ENCODE assay signal across 18 cellular contexts in genomic region chr12:104374806-104375205, GRCh38.
DNase-seq lines count a peak whose midpoint lies in the region; ATAC-seq and TF ChIP-seq lines count a peak whose summit lies in the region.
"Had no signal": no experiment of that assay in that cellular context is flagged by ENCODE, and none has a peak within 500 bp of the region (broad histone marks: within the 10 kb centered on the region; RNA-seq: fewer than 3 reads in every experiment).

No MANE protein-coding gene starts in this region.

- H3K27me3 Mint-ChIP-seq in T-helper 17 cell (no peaks in the 10 kb centered on the region), MCF 10A (ENCODE audit: insufficient read depth, unreplicated experiment) (no peaks in the 10 kb centered on the region)
- H3K27me3 Mint-ChIP-seq: CD4-positive, alpha-beta memory T cell had no signal

- no peak for TF ChIP-seq CTCF in HEK293 (tag by site-specific recombination; IDR thresholded peaks at IDR 0.05)
- no peak for TF ChIP-seq CTCF in MCF 10A (IDR thresholded peaks at IDR 0.05; ENCODE audit: unreplicated experiment)

- H3K36me3 ChIP-seq in HEK293 (ENCODE audit: control insufficient read depth in 2 of 2, insufficient read depth in 1 of 2, low read length in 2 of 2): no peaks in the 10 kb centered on the region

- H3K9me3 ChIP-seq in HEK293 (ENCODE audit: control insufficient read depth, insufficient read depth, low read depth, low read length) (no peaks in the 10 kb centered on the region), T-helper 17 cell (ENCODE audit: control insufficient read depth, low read length, poor library complexity, severe bottlenecking) (no peaks in the 10 kb centered on the region)

- no peak overlapping the region for H3K4me3 ChIP-seq in HEK293 (ENCODE audit: low read depth, low read length)
- H3K4me3 ChIP-seq: GM23248 had no signal

- ATAC-seq in T-helper 17 cell (no peak), left lobe of liver (no peak)
- ATAC-seq: HCT116 had no signal

- H3K4me1 Mint-ChIP-seq in T-helper 17 cell (peaks cover 8% of the 10 kb centered on the region), MCF 10A (ENCODE audit: insufficient read depth, unreplicated experiment) (no peaks in the 10 kb centered on the region)

- H3K4me1 ChIP-seq in HEK293 (ENCODE audit: control insufficient read depth, insufficient read depth, low read length): no peaks in the 10 kb centered on the region

- CTCF ChIA-PET in HEK293 (lab: Yijun Ruan, JAX) (interaction anchor here (0.6 kb wide), 1 partner anchor 90 kb away, joined by 3 read pairs; no protein-coding TSS in a partner anchor), MCF 10A (lab: Yijun Ruan, JAX) (interaction anchor here (0.6 to 3.1 kb wide), 3 partner anchors 8 to 730 kb away, joined by 3 to 19 read pairs (median 5); no protein-coding TSS in a partner anchor)

- no peak overlapping the region for H3K27ac ChIP-seq in HEK293 (ENCODE audit: extremely low read depth, low read depth, low read length)
- H3K27ac ChIP-seq: GM23248 had no signal

- DNase-seq in ELF-1 (ENCODE audit: low read depth, low spot score) (peak; percentile 18), T-helper 17 cell (no peak), left lobe of liver (ENCODE audit: low spot score) (peak; percentile 36), MCF 10A (ENCODE audit: unreplicated experiment) (no peak), SHP77 (lab: John Stamatoyannopoulos, UW) (no peak), HT-29 (ENCODE audit: low spot score) (no peak), NCI-H1092 (lab: John Stamatoyannopoulos, UW) (no peak)
- DNase-seq: C1 segment of cervical spinal cord; Calu3; CD4-positive, alpha-beta memory T cell; COR-L47; DMS53; DMS79 treated with DMSO at 0.1 percent for 48 hours; GM23248; H9; HFFc6 had no signal

- H3K9me3 Mint-ChIP-seq in MCF 10A (ENCODE audit: unreplicated experiment): no peaks in the 10 kb centered on the region

- peak overlapping the region; percentile 68 for H3K27ac Mint-ChIP-seq in T-helper 17 cell
- no peak overlapping the region for H3K27ac Mint-ChIP-seq in MCF 10A (ENCODE audit: low read depth, unreplicated experiment)
- H3K27ac Mint-ChIP-seq: CD4-positive, alpha-beta memory T cell; H9; HFFc6 had no signal

- H3K36me3 Mint-ChIP-seq in T-helper 17 cell (ENCODE audit: low read depth) (no peaks in the 10 kb centered on the region), MCF 10A (ENCODE audit: insufficient read depth, unreplicated experiment) (no peaks in the 10 kb centered on the region)
- H3K36me3 Mint-ChIP-seq: CD4-positive, alpha-beta memory T cell had no signal

- POLR2A ChIA-PET in HEK293 (lab: Yijun Ruan, JAX) (no interaction called here), MCF 10A (lab: Yijun Ruan, JAX) (no interaction called here)

- intact Hi-C loops in MCF 10A (cut with micrococcal nuclease): no loop called here

- H3K4me3 Mint-ChIP-seq in T-helper 17 cell: no peak overlapping the region
- no peak overlapping the region for H3K4me3 Mint-ChIP-seq in MCF 10A (ENCODE audit: unreplicated experiment)
- H3K4me3 Mint-ChIP-seq: CD4-positive, alpha-beta memory T cell; H9; HFFc6 had no signal

- BruUV-seq in MCF 10A (replicated peaks; lab: Mats Ljungman, UMichigan): no TSS peak

TF ChIP-seq in HEK293, 187 proteins besides CTCF, POLR2A, EP300 and RAD21:
- TF ChIP-seq ZFHX2 (tag by site-specific recombination; conservative IDR thresholded peaks at IDR 0.05) (peak; percentile 40), PBX3 (CRISPR knock-in tag; IDR thresholded peaks at IDR 0.05) (no peak), ZNF585B (tag by site-specific recombination; IDR thresholded peaks at IDR 0.05) (no peak), ZNF48 (tag by site-specific recombination; IDR thresholded peaks at IDR 0.05) (no peak), ZNF561 (tag by site-specific recombination; IDR thresholded peaks at IDR 0.05; ENCODE audit: borderline replicate concordance) (no peak), EGR2 (tag by site-specific recombination; IDR thresholded peaks at IDR 0.05; ENCODE audit: low read depth) (peak; percentile 76)

Comparison
In these comparisons a context has a peak if more than half of its experiments do, and no peak if none do; other contexts are left out.
1. DNase-seq: peak in ELF-1 (single experiment) and left lobe of liver (single experiment); none in T-helper 17 cell (0 of 3), MCF 10A (single experiment), SHP77 (0 of 2), HT-29 (single experiment) and NCI-H1092 (single experiment).